Comparison of ENCODE assay signal across 17 cellular contexts in the genomic region with DNA sequence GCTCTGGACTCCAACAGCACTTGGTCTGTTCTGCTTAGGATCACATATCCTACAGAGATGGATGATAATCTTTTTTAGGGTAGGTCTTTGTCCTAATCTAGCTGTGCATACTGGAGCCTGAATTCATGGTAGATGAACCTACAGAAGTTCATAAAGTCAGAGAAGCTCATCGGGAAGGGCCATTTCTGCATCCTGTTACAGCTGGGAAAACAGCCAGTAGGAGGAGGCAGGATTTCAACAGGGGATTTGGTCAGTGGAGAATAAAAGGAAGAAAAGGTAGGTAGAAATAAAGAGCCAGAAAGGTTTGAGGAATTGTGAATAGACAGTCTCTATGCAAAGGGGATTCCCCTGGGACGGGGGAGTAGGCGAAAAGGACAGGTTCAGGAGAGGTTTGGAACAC.
"Had no signal": no experiment of that assay in that cellular context is flagged by ENCODE, and none has a peak within 500 bp of the region (broad histone marks: within the 10 kb centered on the region; RNA-seq: fewer than 3 reads in every experiment).

No MANE protein-coding gene starts in this region.

- H3K4me3 Mint-ChIP-seq: activated CD4-positive, alpha-beta memory T cell treated with anti-CD3 and anti-CD28 coated beads, Interleukin-2, amount 10 ng/mL, durations not matched to agents 7 days and 5 days; activated naive CD8-positive, alpha-beta T cell treated with anti-CD3 and anti-CD28 coated beads for 36 hours; natural killer cell had no signal

- H3K27me3 Mint-ChIP-seq: activated CD4-positive, alpha-beta memory T cell treated with anti-CD3 and anti-CD28 coated beads, Interleukin-2, amount 10 ng/mL, durations not matched to agents 7 days and 5 days; activated naive CD8-positive, alpha-beta T cell treated with anti-CD3 and anti-CD28 coated beads for 36 hours had no signal

- H3K9me3 ChIP-seq: breast epithelium, colonic mucosa, ovary, stomach, uterus had no signal

- H3K36me3 ChIP-seq: breast epithelium, colonic mucosa, ovary, stomach, uterus had no signal

- H3K27me3 ChIP-seq: breast epithelium, colonic mucosa, ovary, stomach, uterus had no signal

- H3K27ac ChIP-seq: breast epithelium, colonic mucosa, ovary, stomach, uterus had no signal

- H3K4me3 ChIP-seq: breast epithelium, colonic mucosa, ovary, stomach, uterus had no signal

- H3K9me3 Mint-ChIP-seq: activated CD4-positive, alpha-beta memory T cell treated with anti-CD3 and anti-CD28 coated beads, Interleukin-2, amount 10 ng/mL, durations not matched to agents 7 days and 5 days; activated naive CD8-positive, alpha-beta T cell treated with anti-CD3 and anti-CD28 coated beads for 36 hours had no signal

- H3K4me1 ChIP-seq: breast epithelium, colonic mucosa, uterus had no signal

- H3K4me1 Mint-ChIP-seq: activated naive CD8-positive, alpha-beta T cell treated with anti-CD3 and anti-CD28 coated beads for 36 hours; natural killer cell had no signal

- H3K27ac Mint-ChIP-seq: activated CD4-positive, alpha-beta memory T cell treated with anti-CD3 and anti-CD28 coated beads, Interleukin-2, amount 10 ng/mL, durations not matched to agents 7 days and 5 days; activated naive CD8-positive, alpha-beta T cell treated with anti-CD3 and anti-CD28 coated beads for 36 hours; natural killer cell had no signal

- H3K36me3 Mint-ChIP-seq: activated naive CD8-positive, alpha-beta T cell treated with anti-CD3 and anti-CD28 coated beads for 36 hours; natural killer cell had no signal

- DNase-seq: activated CD4-positive, alpha-beta memory T cell treated with anti-CD3 and anti-CD28 coated beads, Interleukin-2, amount 10 ng/mL, durations not matched to agents 7 days and 5 days; activated gamma-delta T cell; activated naive CD8-positive, alpha-beta T cell treated with anti-CD3 and anti-CD28 coated beads for 36 hours; activated T-cell treated with anti-CD3 and anti-CD28 coated beads, Interleukin-2, amount 50 U/mL, for 48 hours; colonic mucosa; effector CD4-positive, alpha-beta T cell; left colon; mammary epithelial cell; natural killer cell; ovary; stimulated activated CD4-positive, alpha-beta T cell treated with anti-CD3 and anti-CD28 coated beads, Interleukin-15, amount 100 ng/mL, for 24 hours; stimulated activated CD4-positive, alpha-beta T cell treated with anti-CD3 and anti-CD28 coated beads, Interleukin-4, amount 100 ng/mL, for 24 hours; stomach; SW 1271; T-helper 9 cell; uterus had no signal
